Comparison of ENCODE assay signal across 22 cellular contexts in the genomic region with DNA sequence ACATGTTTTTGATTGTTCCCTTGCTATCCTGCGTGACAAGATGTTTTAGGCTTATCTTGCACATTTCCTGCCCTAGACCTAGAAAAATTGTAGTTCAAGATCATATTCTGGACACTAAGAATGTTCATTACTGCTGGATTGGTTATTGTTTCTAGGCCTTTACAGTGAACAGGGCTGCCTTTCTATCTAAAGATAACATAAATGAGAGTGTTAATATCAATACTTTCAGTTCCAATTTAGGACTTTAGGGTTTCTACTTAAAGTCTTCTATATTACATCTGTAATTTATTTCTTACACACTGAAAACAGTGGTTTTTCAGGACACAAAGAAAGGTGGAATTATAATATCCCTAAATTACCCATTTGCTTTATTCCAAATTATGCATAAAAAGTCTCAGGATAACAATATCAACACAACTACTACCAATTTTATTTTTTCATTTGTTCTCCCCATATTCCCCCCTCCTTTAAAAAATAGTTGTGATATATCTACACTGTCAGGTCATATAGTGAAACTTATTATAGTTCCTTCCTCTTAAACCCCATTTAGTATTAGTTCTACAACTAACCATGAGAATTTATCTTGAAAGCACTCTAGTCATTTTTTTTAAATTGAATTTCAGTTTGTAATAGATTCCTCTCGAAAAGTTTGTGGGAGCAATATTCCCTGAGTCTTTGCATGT.
A peak's percentile ranks its signal among the peaks of the same experiment; 100 is the strongest.
DNase-seq lines count a peak whose midpoint lies in the region; ATAC-seq and TF ChIP-seq lines count a peak whose summit lies in the region.
"Had no signal": no experiment of that assay in that cellular context is flagged by ENCODE, and none has a peak within 500 bp of the region (broad histone marks: within the 10 kb centered on the region; RNA-seq: fewer than 3 reads in every experiment).

No MANE protein-coding gene starts in this region.

- in situ Hi-C loops in brain microvascular endothelial cell (cut with HindIII; ENCODE audit: low pct_ligation_motif_present, low sequenced_read_pairs) (no loop called here), GM13976 (cut with MboI; ENCODE audit: low sequenced_read_pairs, unreplicated experiment) (no loop called here)

- H3K4me3 ChIP-seq in GM06990 (replicated peaks; ENCODE audit: low read depth, low read length) = no peak overlapping the region
- no peak overlapping the region for H3K4me3 ChIP-seq in spleen
- H3K4me3 ChIP-seq in brain microvascular endothelial cell (ENCODE audit: low read depth, low read length) = no peak overlapping the region
- H3K4me3 ChIP-seq: heart right ventricle, K562 had no signal

- WGBS in spleen, 5 donors = 70 to 84% (median 76%) methylated on average over 2 of the region's 2 CpGs

- no peak overlapping the region for H3K27ac ChIP-seq in spleen
- H3K27ac ChIP-seq in brain microvascular endothelial cell = no peak overlapping the region
- H3K27ac ChIP-seq: heart right ventricle, WERI-Rb-1 had no signal

- peak; percentile 41 for ATAC-seq in GM18870 (IDR thresholded peaks at IDR 0.05; ENCODE audit: unreplicated experiment)
- peak; percentile 59 for ATAC-seq in HG02759 (IDR thresholded peaks at IDR 0.05; ENCODE audit: unreplicated experiment)
- peak; percentile 62 for ATAC-seq in HG03442 (IDR thresholded peaks at IDR 0.05; ENCODE audit: unreplicated experiment)
- ATAC-seq: activated T-cell treated with anti-CD3 and anti-CD28 coated beads, Interleukin-2, amount 50 U/mL, for 4 hours; HCT116; heart right ventricle; K562; sciatic nerve; stimulated activated naive CD8-positive, alpha-beta T cell treated with anti-CD3 and anti-CD28 coated beads, Interleukin-15, amount 100 ng/mL, for 72 hours had no signal

- H3K36me3 ChIP-seq in GM06990 (ENCODE audit: control insufficient read depth, insufficient read depth, low read length) (no peaks in the 10 kb centered on the region), spleen (no peaks in the 10 kb centered on the region), brain microvascular endothelial cell (replicated peaks) (no peaks in the 10 kb centered on the region)
- H3K36me3 ChIP-seq: heart right ventricle, WERI-Rb-1 had no signal

- no peaks in the 10 kb centered on the region for H3K4me1 ChIP-seq in spleen

- H3K9me3 ChIP-seq in spleen = peaks cover 0 to 2% (median 0%) of the 10 kb centered on the region in 8 donors

- TF ChIP-seq CTCF in GM06990 (IDR thresholded peaks at IDR 0.05; ENCODE audit: insufficient read depth, low read length, poor library complexity, severe bottlenecking) = no peak
- no peak for TF ChIP-seq CTCF in spleen (IDR thresholded peaks at IDR 0.05 in 8 of 11, conservative IDR thresholded peaks at IDR 0.05 in 3 of 11)
- no peak for TF ChIP-seq CTCF in brain microvascular endothelial cell (IDR thresholded peaks at IDR 0.05; ENCODE audit: low read depth, low read length, missing control alignments)
- TF ChIP-seq CTCF in GM13976 (IDR thresholded peaks at IDR 0.05; ENCODE audit: borderline replicate concordance, control extremely low read depth, extremely low read depth, insufficient read depth, missing control alignments) = no peak

- no peaks in the 10 kb centered on the region for H3K27me3 ChIP-seq in GM06990 (replicated peaks; ENCODE audit: control insufficient read depth, insufficient read depth, low read length)
- H3K27me3 ChIP-seq in spleen (replicated peaks in 1 of 7) = no peaks in the 10 kb centered on the region
- no peaks in the 10 kb centered on the region for H3K27me3 ChIP-seq in brain microvascular endothelial cell (replicated peaks)
- H3K27me3 ChIP-seq: heart right ventricle had no signal

- no peak for TF ChIP-seq POLR2A in spleen (IDR thresholded peaks at IDR 0.05)

- intact Hi-C loops in spleen (cut with DNase I; ENCODE audit: low total_unique reads) = no loop called here

- DNase-seq in GM06990 (ENCODE audit: extremely low read depth, insufficient read length) (peak; percentile 53), spleen (no peak), brain microvascular endothelial cell (no peak), GM13976 (ENCODE audit: low spot score) (no peak)
- no peak for DNase-seq in activated CD4-positive, alpha-beta T cell treated with anti-CD3 and anti-CD28 coated beads, Interleukin-2, amount 50 U/mL, for 48 hours
- DNase-seq: ACHN; activated CD4-positive, alpha-beta memory T cell treated with anti-CD3 and anti-CD28 coated beads, Interleukin-2, amount 10 ng/mL, durations not matched to agents 7 days and 5 days; activated naive CD4-positive, alpha-beta T cell treated with anti-CD3 and anti-CD28 coated beads, Interleukin-2, amount 50 U/mL, for 16 hours; activated T-cell treated with anti-CD3 and anti-CD28 coated beads, Interleukin-2, amount 50 U/mL, for 4 hours; endodermal cell; heart right ventricle; NCI-H1930; stimulated activated naive CD8-positive, alpha-beta T cell treated with anti-CD3 and anti-CD28 coated beads, Interleukin-15, amount 100 ng/mL, for 72 hours; T-helper 1 cell; trophoblast cell; WERI-Rb-1 had no signal
